In the genomic region with DNA sequence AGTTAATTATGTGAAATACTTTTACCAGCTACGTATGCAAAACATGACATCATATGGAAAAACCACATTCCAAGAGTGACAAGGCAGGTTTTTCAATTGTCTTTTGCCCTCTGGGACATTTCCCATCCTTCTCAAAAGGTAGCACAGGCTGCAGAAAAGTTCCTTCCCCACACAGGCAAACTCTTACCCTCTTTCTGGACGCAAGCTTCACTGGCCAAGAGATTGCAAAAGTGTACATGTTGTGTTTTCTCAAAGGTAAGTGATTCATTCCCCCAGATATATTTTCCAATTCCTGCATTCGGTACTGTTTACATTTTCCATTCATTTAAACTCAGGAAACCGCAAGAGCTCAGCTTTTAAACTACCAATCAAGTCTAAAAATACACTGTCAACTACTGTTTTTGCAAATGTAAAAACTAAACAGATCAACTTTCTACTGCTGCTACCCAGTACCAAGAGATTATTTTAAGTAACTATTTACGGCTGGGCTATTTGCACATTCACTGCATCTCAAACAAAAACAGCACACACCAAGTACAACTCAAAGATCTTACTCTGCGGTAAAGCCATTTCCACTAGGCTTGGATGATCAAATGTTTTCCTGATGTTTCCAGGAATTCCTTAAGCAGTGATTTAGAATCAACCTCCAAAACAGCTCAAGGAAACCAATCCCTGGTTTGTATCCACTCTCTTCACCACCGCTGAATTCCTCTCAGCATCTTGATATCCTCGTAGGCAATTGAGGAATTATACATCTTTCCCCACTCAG, we compare ENCODE assay signal across 9 cellular contexts.
DNase-seq lines count a peak whose midpoint lies in the region; TF ChIP-seq lines count a peak whose summit lies in the region.
"Had no signal": no experiment of that assay in that cellular context is flagged by ENCODE, and none has a peak within 500 bp of the region (broad histone marks: within the 10 kb centered on the region; RNA-seq: fewer than 3 reads in every experiment).

No MANE protein-coding gene starts in this region.

- TF ChIP-seq POLR2A in stomach (IDR thresholded peaks at IDR 0.05) = no peak

- peak overlapping the region; percentile 56 for H3K9ac ChIP-seq in adipocyte (ENCODE audit: low read length)
- peak overlapping the region; percentile 89 for H3K9ac ChIP-seq in iPS-18a (ENCODE audit: low read length)

- H3K27me3 ChIP-seq in adipocyte (replicated peaks; ENCODE audit: control insufficient read depth, insufficient read depth, low read length) (no peaks in the 10 kb centered on the region), iPS-18a (ENCODE audit: control insufficient read depth, insufficient read depth, low read length) (no peaks in the 10 kb centered on the region), stomach (no peaks in the 10 kb centered on the region)

- WGBS in stomach, 5 donors = 15 to 27% (median 17%) methylated on average over 8 of the region's 8 CpGs

- intact Hi-C loops in stomach (cut with DNase I; ENCODE audit: low total_unique reads) = no loop called here

- DNase-seq in DMS 273 (lab: John Stamatoyannopoulos, UW; ENCODE audit: unreplicated experiment) (peak; percentile 12), DMS 273 treated with DMSO at 0.1 percent for 48 hours (lab: John Stamatoyannopoulos, UW) (no peak), adipocyte (ENCODE audit: low read depth) (peak; percentile 69), stomach (no peak), C1 segment of cervical spinal cord (lab: John Stamatoyannopoulos, UW) (no peak), RPMI8226 (no peak)
- DNase-seq in stimulated activated CD4-positive, alpha-beta T cell treated with anti-CD3 and anti-CD28 coated beads, Interleukin-4, amount 100 ng/mL, for 24 hours = no peak
- DNase-seq: 8988T had no signal

- no peak for TF ChIP-seq EP300 in stomach (IDR thresholded peaks at IDR 0.05)

- H3K4me3 ChIP-seq in adipocyte (ENCODE audit: low read length) = peak overlapping the region; percentile 73
- H3K4me3 ChIP-seq in iPS-18a (ENCODE audit: low read length) = peak overlapping the region; percentile 93
- no peak overlapping the region for H3K4me3 ChIP-seq in stomach

- no peak for TF ChIP-seq CTCF in stomach (IDR thresholded peaks at IDR 0.05)

- no peaks in the 10 kb centered on the region for H3K36me3 ChIP-seq in adipocyte (ENCODE audit: control insufficient read depth, insufficient read depth, low read length, severe bottlenecking)
- peaks cover 2% of the 10 kb centered on the region for H3K36me3 ChIP-seq in iPS-18a (ENCODE audit: control insufficient read depth, low read depth, low read length)
- H3K36me3 ChIP-seq in stomach = no peaks in the 10 kb centered on the region

- H3K27ac ChIP-seq in iPS-18a (ENCODE audit: low read length) (peak overlapping the region; percentile 96), stomach (peak overlapping the region; percentile 27 to 76 (median 62))

- H3K4me1 ChIP-seq in adipocyte (ENCODE audit: control insufficient read depth, insufficient read depth, low read length) (peaks cover 41% of the 10 kb centered on the region), iPS-18a (ENCODE audit: control insufficient read depth, low read depth, low read length) (peaks cover 22% of the 10 kb centered on the region), stomach (peaks cover 17 to 36% (median 25%) of the 10 kb centered on the region in 4 donors)

- H3K9me3 ChIP-seq in adipocyte (ENCODE audit: control insufficient read depth, low read length) = no peaks in the 10 kb centered on the region
- no peaks in the 10 kb centered on the region for H3K9me3 ChIP-seq in iPS-18a (ENCODE audit: control insufficient read depth, low read depth, low read length)
- H3K9me3 ChIP-seq in stomach = no peaks in the 10 kb centered on the region

Comparison
In these comparisons a context has a peak if more than half of its experiments do, and no peak if none do; other contexts are left out.
1. DNase-seq: peak in DMS 273 (single experiment) and adipocyte (single experiment); none in DMS 273 treated with DMSO at 0.1 percent for 48 hours (single experiment), stomach (single experiment), C1 segment of cervical spinal cord (0 of 14), RPMI8226 (single experiment) and stimulated activated CD4-positive, alpha-beta T cell treated with anti-CD3 and anti-CD28 coated beads, Interleukin-4, amount 100 ng/mL, for 24 hours (single experiment).
2. H3K4me3 ChIP-seq: peak in adipocyte (single experiment) and iPS-18a (single experiment); none in stomach (0 of 4).